ENCODE assay signal across 16 cellular contexts in the genomic region with DNA sequence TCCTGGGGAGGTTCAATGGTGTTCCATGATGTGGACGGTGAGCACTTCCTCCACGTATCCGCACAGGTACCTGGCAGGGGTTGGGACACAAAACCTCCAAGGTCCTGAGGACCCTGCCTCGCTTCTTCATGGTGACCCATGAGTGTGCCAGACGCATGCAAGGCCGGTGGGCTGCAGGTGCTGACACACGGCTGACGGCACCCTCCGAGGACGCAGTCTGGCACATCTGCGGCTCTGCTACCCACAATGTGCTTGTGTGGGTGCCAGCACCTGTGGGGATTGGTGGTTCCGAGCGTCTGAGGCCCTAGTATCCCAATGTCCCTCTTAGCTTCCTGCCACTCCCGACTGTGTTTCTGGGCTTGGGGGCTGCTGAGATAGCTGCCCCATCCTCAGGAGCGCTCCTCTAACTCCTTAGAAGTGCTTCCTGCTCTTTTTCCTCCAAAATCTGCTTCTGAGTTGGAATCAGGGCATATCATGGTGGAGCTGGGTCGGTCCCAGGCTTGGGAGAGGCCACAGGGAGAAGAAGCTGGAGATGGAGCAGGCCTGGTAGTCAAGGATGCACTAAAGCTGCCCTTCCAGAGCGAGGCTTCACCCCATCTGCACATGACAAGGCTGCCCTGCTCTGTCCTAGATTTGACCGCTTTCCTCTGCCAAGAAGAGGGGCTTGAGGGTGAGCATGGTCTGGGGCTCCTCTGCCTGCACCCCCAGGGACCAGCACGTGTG. TPM values are rescaled to one million over a fixed set of nuclear protein-coding genes. Genes with fewer than 3 reads are reported as not detected.
A peak's percentile ranks its signal among the peaks of the same experiment; 100 is the strongest.
DNase-seq lines count a peak whose midpoint lies in the region; ATAC-seq and TF ChIP-seq lines count a peak whose summit lies in the region.
"Had no signal": no experiment of that assay in that cellular context is flagged by ENCODE, and none has a peak within 500 bp of the region (broad histone marks: within the 10 kb centered on the region; RNA-seq: fewer than 3 reads in every experiment).

No MANE protein-coding gene starts in this region.

- H3K36me3 ChIP-seq in BE2C, result peaks cover 58% of the 10 kb centered on the region
- no peaks in the 10 kb centered on the region for H3K36me3 ChIP-seq in adipocyte (ENCODE audit: control insufficient read depth, insufficient read depth, low read length, severe bottlenecking)
- no peaks in the 10 kb centered on the region for H3K36me3 ChIP-seq in gastrocnemius medialis
- H3K36me3 ChIP-seq in WERI-Rb-1, result no peaks in the 10 kb centered on the region

- no peaks in the 10 kb centered on the region for H3K9me3 ChIP-seq in BE2C
- no peaks in the 10 kb centered on the region for H3K9me3 ChIP-seq in adipocyte (ENCODE audit: control insufficient read depth, low read length)
- H3K9me3 ChIP-seq in gastrocnemius medialis, result no peaks in the 10 kb centered on the region
- H3K9me3 ChIP-seq in WERI-Rb-1 (ENCODE audit: severe bottlenecking), result no peaks in the 10 kb centered on the region

- in situ Hi-C loops in gastrocnemius medialis (cut with MboI; ENCODE audit: low sequenced_read_pairs in 4 of 4), result no loop called here

- ATAC-seq in left ventricle myocardium superior, result no peak
- ATAC-seq in gastrocnemius medialis, result no peak
- no peak for ATAC-seq in GM21529 (IDR thresholded peaks at IDR 0.05; ENCODE audit: unreplicated experiment)
- no peak for ATAC-seq in HG02884 (IDR thresholded peaks at IDR 0.05; ENCODE audit: unreplicated experiment)
- ATAC-seq: activated CD8-positive, alpha-beta T cell treated with anti-CD3 and anti-CD28 coated beads for 36 hours; foreskin keratinocyte had no signal

- H3K4me1 ChIP-seq in BE2C (peaks cover 34% of the 10 kb centered on the region), adipocyte (ENCODE audit: control insufficient read depth, insufficient read depth, low read length) (peaks cover 57% of the 10 kb centered on the region), gastrocnemius medialis (peaks cover 15 to 32% of the 10 kb centered on the region in 2 donors)
- H3K4me1 ChIP-seq: foreskin keratinocyte had no signal

- no peak for DNase-seq in BE2C
- no peak for DNase-seq in adipocyte (ENCODE audit: low read depth)
- DNase-seq in left ventricle myocardium superior, result peak; percentile 26
- DNase-seq in gastrocnemius medialis, result no peak
- DNase-seq in WERI-Rb-1, result no peak
- no peak for DNase-seq in kidney tubule cell (ENCODE audit: low spot score)
- DNase-seq: activated CD8-positive, alpha-beta T cell treated with anti-CD3 and anti-CD28 coated beads for 36 hours; DMS 273 treated with DMSO at 0.1 percent for 48 hours; effector CD8-positive, alpha-beta T cell; foreskin keratinocyte; NCI-H1105 treated with DMSO at 0.1 percent for 48 hours; NCI-H226; stimulated activated CD4-positive, alpha-beta T cell treated with anti-CD3 and anti-CD28 coated beads, Interleukin-1b, Interleukin-23, amount 100 ng/mL, for 48 hours had no signal

- TF ChIP-seq CTCF in BE2C (IDR thresholded peaks at IDR 0.05; ENCODE audit: low read depth, low read length) (no peak), gastrocnemius medialis (IDR thresholded peaks at IDR 0.05 in 4 of 5, conservative IDR thresholded peaks at IDR 0.05 in 1 of 5) (no peak), WERI-Rb-1 (IDR thresholded peaks at IDR 0.05; ENCODE audit: low read depth, low read length) (no peak)

- H3K4me3 ChIP-seq in BE2C (ENCODE audit: low read depth, low read length) (peak overlapping the region; percentile 84), adipocyte (ENCODE audit: low read length) (peak overlapping the region; percentile 79), gastrocnemius medialis (peak overlapping the region in 3 of 4 donors; percentile 52 to 56 (median 53)), WERI-Rb-1 (ENCODE audit: low read depth, low read length) (no peak overlapping the region)

- intact Hi-C loops in left ventricle myocardium superior (cut with micrococcal nuclease) (no loop called here), gastrocnemius medialis (cut with DNase I; ENCODE audit: low total_unique reads) (no loop called here)

- H3K27ac ChIP-seq in gastrocnemius medialis, result peak overlapping the region; percentile 69 to 90 (median 75)
- no peak overlapping the region for H3K27ac ChIP-seq in WERI-Rb-1
- H3K27ac ChIP-seq: foreskin keratinocyte had no signal

- peak overlapping the region; percentile 84 for H3K9ac ChIP-seq in adipocyte (ENCODE audit: low read length)

- TF ChIP-seq POLR2A in gastrocnemius medialis (IDR thresholded peaks at IDR 0.05), result no peak

- H3K27me3 ChIP-seq in BE2C (no peaks in the 10 kb centered on the region), adipocyte (replicated peaks; ENCODE audit: control insufficient read depth, insufficient read depth, low read length) (no peaks in the 10 kb centered on the region), gastrocnemius medialis (peaks cover 0 to 13% (median 4%) of the 10 kb centered on the region in 3 donors), WERI-Rb-1 (ENCODE audit: insufficient read depth, low read depth, severe bottlenecking) (no peaks in the 10 kb centered on the region)

RNA-seq across cellular contexts. Expression of gene CYGB, which starts 1.6 kb away (rescaled TPM):
- 160 TPM for polyA plus RNA-seq in BE2C (2012; ENCODE audit: insufficient read depth, insufficient read length, low read depth)
- total RNA-seq in left ventricle myocardium superior (28.0 TPM), gastrocnemius medialis (10 to 100 TPM in 2 of 4 donors, 1 to 10 TPM in 2; 8.1 to 19.7 (median 10.6) TPM)
- total RNA-seq: activated T-helper 2 cell treated with anti-CD3 and anti-CD28 coated beads, Interferon-gamma antibody, Interleukin-2, Interleukin-4, amounts not matched to agents 10 μg/mL and 5 μg/mL and 100 μg/mL, durations not matched to agents 14 hours and 24 hours and 36 hours had no signal

RNA-seq across cellular contexts. Expression of gene PRCD, which starts 3.9 kb away (rescaled TPM):
- 44.2 TPM for polyA plus RNA-seq in BE2C (2012; ENCODE audit: insufficient read depth, insufficient read length, low read depth)
- total RNA-seq in left ventricle myocardium superior, result 4.3 TPM
- 1 to 10 TPM in 2 of 4 donors, under 1 TPM in 1, not detected in 1; 0.33 to 3.7 (median 1.1) TPM for total RNA-seq in gastrocnemius medialis
- total RNA-seq: activated CD8-positive, alpha-beta T cell treated with anti-CD3 and anti-CD28 coated beads for 36 hours; activated T-helper 2 cell treated with anti-CD3 and anti-CD28 coated beads, Interferon-gamma antibody, Interleukin-2, Interleukin-4, amounts not matched to agents 10 μg/mL and 5 μg/mL and 100 μg/mL, durations not matched to agents 14 hours and 24 hours and 36 hours had no signal

RNA-seq across cellular contexts. Expression of gene RHBDF2, which starts 34.7 kb away (rescaled TPM):
- 4.0 TPM for polyA plus RNA-seq in BE2C (2012; ENCODE audit: insufficient read depth, insufficient read length, low read depth)
- 17.7 TPM for total RNA-seq in left ventricle myocardium superior
- total RNA-seq in gastrocnemius medialis, result 10 to 100 TPM; 11.4 to 29.8 (median 23.3) TPM

RNA-seq across cellular contexts. Expression of gene ST6GALNAC2, which starts 49.7 kb away (rescaled TPM):
- polyA plus RNA-seq in BE2C (2012; ENCODE audit: insufficient read depth, insufficient read length, low read depth), result not detected
- 5.1 TPM for total RNA-seq in left ventricle myocardium superior
- total RNA-seq in gastrocnemius medialis, result 10 to 100 TPM; 13.6 to 31.1 (median 27.4) TPM
- total RNA-seq: activated CD8-positive, alpha-beta T cell treated with anti-CD3 and anti-CD28 coated beads for 36 hours had no signal
